In the genomic region with DNA sequence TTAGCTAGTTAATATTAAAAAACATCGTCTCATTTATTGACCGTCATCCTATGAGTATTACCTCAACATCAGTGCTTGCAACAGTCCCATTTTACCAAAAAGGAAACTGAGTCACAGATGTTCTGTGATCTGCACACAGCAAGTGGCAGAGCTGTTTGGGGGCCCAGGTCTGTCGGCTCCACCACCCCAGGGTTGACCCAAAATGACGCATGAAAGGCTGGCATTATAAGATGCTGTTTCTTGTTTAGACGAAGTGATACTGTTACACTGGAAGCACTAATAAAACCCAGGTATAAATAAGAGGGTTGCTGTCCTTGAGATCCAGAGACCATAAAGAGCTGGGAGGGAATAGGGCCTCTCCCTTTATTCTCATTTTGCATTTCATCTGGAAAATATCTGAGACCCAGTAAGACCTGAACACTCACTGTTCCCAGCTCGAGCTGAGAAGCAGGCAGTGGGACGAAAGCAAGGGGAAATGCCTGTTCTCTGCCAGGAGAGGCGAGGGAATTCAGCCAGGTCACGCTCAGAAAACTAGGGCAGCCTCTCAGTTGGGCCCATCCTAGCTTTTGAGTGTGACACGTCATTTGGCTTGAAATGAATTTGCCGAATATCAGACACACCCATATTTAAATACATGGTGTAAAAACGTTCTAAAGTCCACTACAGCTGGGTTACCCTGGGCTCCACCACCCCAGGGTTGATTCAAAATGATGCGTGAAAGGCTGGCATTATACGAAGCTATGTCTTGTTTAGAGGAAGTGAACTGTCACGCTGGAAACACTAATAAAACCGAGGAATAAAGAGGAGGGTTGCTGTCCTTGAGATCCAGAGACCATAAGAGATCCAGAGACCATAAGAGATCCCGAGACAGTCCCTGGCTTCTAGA, we compare ENCODE assay signal across 8 cellular contexts. TPM values are rescaled to one million over a fixed set of nuclear protein-coding genes. Genes with fewer than 3 reads are reported as not detected.
DNase-seq lines count a peak whose midpoint lies in the region; ATAC-seq lines count a peak whose summit lies in the region.

No MANE protein-coding gene starts in this region.

- POLR2A ChIA-PET in activated CD4-positive, alpha-beta T cell treated with anti-CD3 and anti-CD28 coated beads for 36 hours (lab: Charles Lee): interaction anchor here (0.9 to 1.0 kb wide), 3 partner anchors 12 to 269 kb away, joined by 3 to 4 read pairs (median 4); no protein-coding TSS in a partner anchor

- peaks cover 22% of the 10 kb centered on the region for H3K36me3 Mint-ChIP-seq in activated CD4-positive, alpha-beta T cell treated with anti-CD3 and anti-CD28 coated beads for 36 hours (ENCODE audit: low read depth)
- H3K36me3 Mint-ChIP-seq in activated T-helper 17 cell treated with anti-CD3 and anti-CD28 coated beads, Interleukin-2, amount 50 U/mL, for 72 hours (ENCODE audit: low read depth): peaks cover 36% of the 10 kb centered on the region
- peaks cover 24% of the 10 kb centered on the region for H3K36me3 Mint-ChIP-seq in stimulated activated memory B cell treated with anti-CD40 and anti-IgM and Interleukin-4, amounts not matched to agents 10 μg/mL and 1 μg/mL and 100 μg/mL, for 72 hours

- H3K9me3 Mint-ChIP-seq in activated CD4-positive, alpha-beta T cell treated with anti-CD3 and anti-CD28 coated beads for 36 hours (ENCODE audit: low read depth): peaks cover 2% of the 10 kb centered on the region
- H3K9me3 Mint-ChIP-seq in activated T-helper 17 cell treated with anti-CD3 and anti-CD28 coated beads, Interleukin-2, amount 50 U/mL, for 72 hours: peaks cover 2% of the 10 kb centered on the region
- H3K9me3 Mint-ChIP-seq in stimulated activated memory B cell treated with anti-CD40 and anti-IgM and Interleukin-4, amounts not matched to agents 10 μg/mL and 1 μg/mL and 100 μg/mL, for 72 hours: no peaks in the 10 kb centered on the region

- no peaks in the 10 kb centered on the region for H3K27me3 Mint-ChIP-seq in activated CD4-positive, alpha-beta T cell treated with anti-CD3 and anti-CD28 coated beads for 36 hours
- no peaks in the 10 kb centered on the region for H3K27me3 Mint-ChIP-seq in activated T-helper 17 cell treated with anti-CD3 and anti-CD28 coated beads, Interleukin-2, amount 50 U/mL, for 72 hours
- no peaks in the 10 kb centered on the region for H3K27me3 Mint-ChIP-seq in stimulated activated memory B cell treated with anti-CD40 and anti-IgM and Interleukin-4, amounts not matched to agents 10 μg/mL and 1 μg/mL and 100 μg/mL, for 72 hours

- DNase-seq in activated CD4-positive, alpha-beta T cell treated with anti-CD3 and anti-CD28 coated beads for 36 hours: no peak
- DNase-seq in activated CD4-positive, alpha-beta T cell treated with anti-CD3 and anti-CD28 coated beads, Interleukin-2, amount 50 U/mL, for 4 hours: no peak
- peak; percentile 27 to 32 for DNase-seq in hippocampal formation (lab: John Stamatoyannopoulos, UW)
- no peak for DNase-seq in NCI-H1048 (lab: John Stamatoyannopoulos, UW)
- no peak for DNase-seq in NCI-H226
- no peak for DNase-seq in NCI-H2227 (lab: John Stamatoyannopoulos, UW; ENCODE audit: unreplicated experiment)

- no peak overlapping the region for H3K27ac Mint-ChIP-seq in activated CD4-positive, alpha-beta T cell treated with anti-CD3 and anti-CD28 coated beads for 36 hours
- peak overlapping the region; percentile 61 for H3K27ac Mint-ChIP-seq in activated T-helper 17 cell treated with anti-CD3 and anti-CD28 coated beads, Interleukin-2, amount 50 U/mL, for 72 hours
- H3K27ac Mint-ChIP-seq in stimulated activated memory B cell treated with anti-CD40 and anti-IgM and Interleukin-4, amounts not matched to agents 10 μg/mL and 1 μg/mL and 100 μg/mL, for 72 hours: peak overlapping the region; percentile 96

- no peak for ATAC-seq in activated CD4-positive, alpha-beta T cell treated with anti-CD3 and anti-CD28 coated beads for 36 hours
- no peak for ATAC-seq in activated T-helper 17 cell treated with anti-CD3 and anti-CD28 coated beads, Interleukin-2, amount 50 U/mL, for 72 hours (replicated peaks)
- ATAC-seq in stimulated activated memory B cell treated with anti-CD40 and anti-IgM and Interleukin-4, amounts not matched to agents 10 μg/mL and 1 μg/mL and 100 μg/mL, for 72 hours: no peak

- H3K4me1 Mint-ChIP-seq in activated CD4-positive, alpha-beta T cell treated with anti-CD3 and anti-CD28 coated beads for 36 hours: peaks cover 63% of the 10 kb centered on the region
- H3K4me1 Mint-ChIP-seq in activated T-helper 17 cell treated with anti-CD3 and anti-CD28 coated beads, Interleukin-2, amount 50 U/mL, for 72 hours: peaks cover 34% of the 10 kb centered on the region
- peaks cover 73% of the 10 kb centered on the region for H3K4me1 Mint-ChIP-seq in stimulated activated memory B cell treated with anti-CD40 and anti-IgM and Interleukin-4, amounts not matched to agents 10 μg/mL and 1 μg/mL and 100 μg/mL, for 72 hours

- intact Hi-C loops in activated CD4-positive, alpha-beta T cell treated with anti-CD3 and anti-CD28 coated beads for 36 hours (cut with DNase I, micrococcal nuclease): no loop called here

- peak overlapping the region; percentile 28 for H3K4me3 Mint-ChIP-seq in activated CD4-positive, alpha-beta T cell treated with anti-CD3 and anti-CD28 coated beads for 36 hours
- H3K4me3 Mint-ChIP-seq in activated T-helper 17 cell treated with anti-CD3 and anti-CD28 coated beads, Interleukin-2, amount 50 U/mL, for 72 hours: peak overlapping the region; percentile 40
- H3K4me3 Mint-ChIP-seq in stimulated activated memory B cell treated with anti-CD40 and anti-IgM and Interleukin-4, amounts not matched to agents 10 μg/mL and 1 μg/mL and 100 μg/mL, for 72 hours: peak overlapping the region; percentile 96

- CTCF ChIA-PET in activated CD4-positive, alpha-beta T cell treated with anti-CD3 and anti-CD28 coated beads for 36 hours (lab: Charles Lee): interaction anchor here (0.7 to 1.5 kb wide), 7 partner anchors 9 to 1419 kb away, joined by 3 to 7 read pairs (median 3); a partner anchor contains a TSS

RNA-seq across cellular contexts. Expression of a gene that starts 1.4 kb away (rescaled TPM):
- 10 to 100 TPM; 25.1 to 26.3 TPM for total RNA-seq in activated CD4-positive, alpha-beta T cell treated with anti-CD3 and anti-CD28 coated beads for 36 hours
- total RNA-seq in activated T-helper 17 cell treated with anti-CD3 and anti-CD28 coated beads, Interleukin-2, amount 50 U/mL, for 72 hours: 10 to 100 TPM; 43.3 to 58.3 TPM

RNA-seq across cellular contexts. Expression of a gene that starts 16.4 kb away (rescaled TPM):
- 1 to 10 TPM; 7.5 to 9.5 TPM for total RNA-seq in activated CD4-positive, alpha-beta T cell treated with anti-CD3 and anti-CD28 coated beads for 36 hours
- 1 to 10 TPM; 8.0 to 9.7 TPM for total RNA-seq in activated T-helper 17 cell treated with anti-CD3 and anti-CD28 coated beads, Interleukin-2, amount 50 U/mL, for 72 hours

RNA-seq across cellular contexts. Expression of a gene that starts 16.5 kb away (rescaled TPM):
- total RNA-seq in activated CD4-positive, alpha-beta T cell treated with anti-CD3 and anti-CD28 coated beads for 36 hours: under 1 TPM in 1 of 2 experiments, not detected in 1; 0.09 TPM
- under 1 TPM in 1 of 2 donors, not detected in 1; 0.39 TPM for total RNA-seq in activated T-helper 17 cell treated with anti-CD3 and anti-CD28 coated beads, Interleukin-2, amount 50 U/mL, for 72 hours

RNA-seq across cellular contexts. Expression of a gene that starts 26.1 kb away (rescaled TPM):
- total RNA-seq in activated CD4-positive, alpha-beta T cell treated with anti-CD3 and anti-CD28 coated beads for 36 hours: 10 to 100 TPM; 12.0 to 14.7 TPM
- total RNA-seq in activated T-helper 17 cell treated with anti-CD3 and anti-CD28 coated beads, Interleukin-2, amount 50 U/mL, for 72 hours: 10 to 100 TPM; 11.0 to 11.4 TPM

Comparison
In these comparisons a context has a peak if more than half of its experiments do, and no peak if none do; other contexts are left out.
1. DNase-seq: peak in hippocampal formation (2 of 2); none in activated CD4-positive, alpha-beta T cell treated with anti-CD3 and anti-CD28 coated beads for 36 hours (single experiment), activated CD4-positive, alpha-beta T cell treated with anti-CD3 and anti-CD28 coated beads, Interleukin-2, amount 50 U/mL, for 4 hours (0 of 2), NCI-H1048 (single experiment), NCI-H226 (single experiment) and NCI-H2227 (single experiment).
2. H3K4me3 Mint-ChIP-seq: peak in every context shown above with its lines; median percentile 96 in stimulated activated memory B cell treated with anti-CD40 and anti-IgM and Interleukin-4, amounts not matched to agents 10 μg/mL and 1 μg/mL and 100 μg/mL, for 72 hours; 40 in activated T-helper 17 cell treated with anti-CD3 and anti-CD28 coated beads, Interleukin-2, amount 50 U/mL, for 72 hours; 28 in activated CD4-positive, alpha-beta T cell treated with anti-CD3 and anti-CD28 coated beads for 36 hours.